In genomic region chr1:204075890-204076837, GRCh38 we compare ENCODE assay signal across 11 cellular contexts. TPM values are rescaled to one million over a fixed set of nuclear protein-coding genes. Genes with fewer than 3 reads are reported as not detected.
DNase-seq lines count a peak whose midpoint lies in the region; ATAC-seq and TF ChIP-seq lines count a peak whose summit lies in the region.
"Had no signal": no experiment of that assay in that cellular context is flagged by ENCODE, and none has a peak within 500 bp of the region (broad histone marks: within the 10 kb centered on the region; RNA-seq: fewer than 3 reads in every experiment).

No MANE protein-coding gene starts in this region.

- no peak overlapping the region for H2BK5ac ChIP-seq in mesendoderm (ENCODE audit: low read length)

- H3K4me3 Mint-ChIP-seq in IgD-negative memory B cell, result peak overlapping the region; percentile 0 to 70 (median 42)

- H3K18ac ChIP-seq in mesendoderm (ENCODE audit: low read length), result no peak overlapping the region

- no peaks in the 10 kb centered on the region for H3K9me3 ChIP-seq in suprapubic skin

- H3K9me3 Mint-ChIP-seq in IgD-negative memory B cell, result no peaks in the 10 kb centered on the region

- no peak overlapping the region for H4K5ac ChIP-seq in mesendoderm (ENCODE audit: low read length)

- H3K27ac ChIP-seq in coronary artery, result peak overlapping the region; percentile 67 to 94
- no peak overlapping the region for H3K27ac ChIP-seq in mesendoderm (ENCODE audit: low read depth, low read length)
- peak overlapping the region; percentile 92 for H3K27ac ChIP-seq in suprapubic skin

- H3K4me1 ChIP-seq in mesendoderm (ENCODE audit: control insufficient read depth, low read depth, low read length) (peaks cover 15% of the 10 kb centered on the region), suprapubic skin (peaks cover 78% of the 10 kb centered on the region)

- no peak overlapping the region for H3K4me2 ChIP-seq in mesendoderm (ENCODE audit: low read length)

- no CpG with 5 or more reads among the region's 4 CpGs for WGBS in mesendoderm (ENCODE audit: extremely low coverage, insufficient coverage, low lambda C conversion rate)
- 65% methylated on average over 4 of the region's 4 CpGs for WGBS in suprapubic skin

- peaks cover 6% of the 10 kb centered on the region for H3K79me1 ChIP-seq in mesendoderm (ENCODE audit: low read length)

- ATAC-seq in GM18511 (IDR thresholded peaks at IDR 0.05; ENCODE audit: unreplicated experiment) (no peak), sciatic nerve (no peak)
- ATAC-seq: SK-N-SH treated with all-trans-retinoic acid at 6 μM for 48 hours had no signal

- H3K4me3 ChIP-seq in coronary artery (peak overlapping the region; percentile 94), mesendoderm (ENCODE audit: low read length) (no peak overlapping the region), suprapubic skin (peak overlapping the region; percentile 84)

- H2AK5ac ChIP-seq in mesendoderm (ENCODE audit: low read length), result no peak overlapping the region

- H3K23ac ChIP-seq in mesendoderm (ENCODE audit: low read length), result no peak overlapping the region

- DNase-seq in coronary artery (ENCODE audit: low spot score) (no peak), mesendoderm (no peak), suprapubic skin (ENCODE audit: low spot score in 2 of 2) (peak in 1 of 2 donors; percentile 46), amygdala (lab: John Stamatoyannopoulos, UW) (no peak), sciatic nerve (ENCODE audit: low spot score) (no peak)
- DNase-seq: activated CD8-positive, alpha-beta memory T cell treated with anti-CD3 and anti-CD28 coated beads for 24 hours; NCI-H524; stimulated activated CD4-positive, alpha-beta T cell treated with anti-CD3 and anti-CD28 coated beads, Interleukin-2, amount 100 ng/mL, for 48 hours had no signal

- no peak for TF ChIP-seq POLR2A in suprapubic skin (IDR thresholded peaks at IDR 0.05)

- H3K36me3 Mint-ChIP-seq in IgD-negative memory B cell, result no peaks in the 10 kb centered on the region

- no peak overlapping the region for H3K27ac Mint-ChIP-seq in IgD-negative memory B cell

- no peak overlapping the region for H2BK120ac ChIP-seq in mesendoderm (ENCODE audit: low read depth, low read length)

- H3K9ac ChIP-seq in mesendoderm (ENCODE audit: low read length), result peak overlapping the region; percentile 4

- H4K8ac ChIP-seq in mesendoderm (ENCODE audit: low read depth, low read length), result no peak overlapping the region

- H3K27me3 ChIP-seq in mesendoderm (ENCODE audit: insufficient read depth, low read length, poor library complexity) (no peaks in the 10 kb centered on the region), suprapubic skin (peaks cover 19% of the 10 kb centered on the region)

- H2BK15ac ChIP-seq in mesendoderm (replicated peaks; ENCODE audit: low read depth), result no peak overlapping the region

- H3K36me3 ChIP-seq in mesendoderm (ENCODE audit: control insufficient read depth, insufficient read depth, low read length), result no peaks in the 10 kb centered on the region
- H3K36me3 ChIP-seq in suprapubic skin, result no peaks in the 10 kb centered on the region

- H3K56ac ChIP-seq in mesendoderm (ENCODE audit: low read length), result peak overlapping the region; percentile 51

- peaks cover 50% of the 10 kb centered on the region for H3K79me2 ChIP-seq in mesendoderm (ENCODE audit: control insufficient read depth, insufficient read depth, low read length)

- intact Hi-C loops in sciatic nerve (cut with DNase I), result loop anchor here (10.0 kb wide), 1 partner anchor 49 kb away; no protein-coding TSS in a partner anchor

- TF ChIP-seq CTCF in coronary artery (IDR thresholded peaks at IDR 0.05), result no peak
- no peak for TF ChIP-seq CTCF in suprapubic skin (IDR thresholded peaks at IDR 0.05)

- peaks cover 58% of the 10 kb centered on the region for H3K27me3 Mint-ChIP-seq in IgD-negative memory B cell

- peaks cover 4 to 15% (median 7%) of the 10 kb centered on the region in 3 donors for H3K4me1 Mint-ChIP-seq in IgD-negative memory B cell

- TF ChIP-seq EP300 in suprapubic skin (IDR thresholded peaks at IDR 0.05), result no peak

- no peak overlapping the region for H3K4ac ChIP-seq in mesendoderm (ENCODE audit: low read depth, low read length)

RNA-seq across cellular contexts. Expression of gene SOX13, which starts 3.2 kb away (rescaled TPM):
- polyA plus RNA-seq in IgD-negative memory B cell, result 0.33 TPM
- polyA plus RNA-seq in mesendoderm (2013, experiment 1 of 2), result 31.8 TPM
- polyA plus RNA-seq in mesendoderm (2013, experiment 2 of 2), result 31.5 TPM
- total RNA-seq in suprapubic skin (10 to 100 TPM; 10.1 to 20.6 (median 15.6) TPM), sciatic nerve (56.3 TPM)
